1 cellular context compared by ENCODE assay signal in genomic region chr21:42636931-42637601, GRCh38.
TF ChIP-seq lines count a peak whose summit lies in the region.

No MANE protein-coding gene starts in this region.

TF ChIP-seq in GM12878, 131 proteins besides CTCF, POLR2A, EP300 and RAD21 (continued from another document):
- TF ChIP-seq PBX3 (IDR thresholded peaks at IDR 0.05; ENCODE audit: insufficient replicate concordance, low read depth, low read length) (peak; percentile 61), ZZZ3 (IDR thresholded peaks at IDR 0.05; ENCODE audit: control insufficient read depth, insufficient read length, low read depth) (no peak), BCL3 (IDR thresholded peaks at IDR 0.05; ENCODE audit: borderline replicate concordance, insufficient read depth, low read depth, low read length, poor library complexity, severe bottlenecking) (peak; percentile 96), E4F1 (IDR thresholded peaks at IDR 0.05; ENCODE audit: borderline replicate concordance, partially characterized antibody) (no peak), ZBTB33 (IDR thresholded peaks at IDR 0.05) (no peak), E2F4 (IDR thresholded peaks at IDR 0.05; ENCODE audit: low read depth, low read length) (no peak), MYB (IDR thresholded peaks at IDR 0.05; ENCODE audit: borderline replicate concordance, low read depth, low read length) (no peak), FOS (IDR thresholded peaks at IDR 0.05; ENCODE audit: borderline replicate concordance, extremely low read depth, insufficient read length) (no peak), PML (IDR thresholded peaks at IDR 0.05; ENCODE audit: low read length) (no peak)
